In genomic region chr15:57165992-57166391, GRCh38 we compare ENCODE assay signal across 13 cellular contexts.
DNase-seq lines count a peak whose midpoint lies in the region; ATAC-seq and FAIRE-seq lines count a peak whose summit lies in the region.
"Had no signal": no experiment of that assay in that cellular context is flagged by ENCODE, and none has a peak within 500 bp of the region (broad histone marks: within the 10 kb centered on the region; RNA-seq: fewer than 3 reads in every experiment).

No MANE protein-coding gene starts in this region.

- ATAC-seq in HG03354 (IDR thresholded peaks at IDR 0.05; ENCODE audit: poor library complexity, severe bottlenecking, unreplicated experiment) (peak; percentile 62), HG03025 (IDR thresholded peaks at IDR 0.05; ENCODE audit: low FRiP score, unreplicated experiment) (no peak)
- ATAC-seq: activated T-cell treated with anti-CD3 and anti-CD28 coated beads, Interleukin-2, amount 50 U/mL, for 4 hours had no signal

- H3K4me3 Mint-ChIP-seq in activated CD4-positive, alpha-beta memory T cell treated with anti-CD3 and anti-CD28 coated beads for 36 hours = no peak overlapping the region
- H3K4me3 Mint-ChIP-seq: activated T-cell treated with anti-CD3 and anti-CD28 coated beads, Interleukin-2, amount 50 U/mL, for 4 hours; CD4-positive, CD25-positive, alpha-beta regulatory T cell had no signal

- intact Hi-C loops in activated CD4-positive, alpha-beta memory T cell treated with anti-CD3 and anti-CD28 coated beads for 36 hours (cut with micrococcal nuclease) = no loop called here

- FAIRE-seq in islet of Langerhans (lab: Jason Lieb, UNC) = peak; percentile 13

- POLR2A ChIA-PET in activated CD4-positive, alpha-beta memory T cell treated with anti-CD3 and anti-CD28 coated beads for 36 hours (lab: Charles Lee) = no interaction called here

- no peaks in the 10 kb centered on the region for H3K27me3 Mint-ChIP-seq in activated CD4-positive, alpha-beta memory T cell treated with anti-CD3 and anti-CD28 coated beads for 36 hours
- H3K27me3 Mint-ChIP-seq: CD4-positive, CD25-positive, alpha-beta regulatory T cell had no signal

- CTCF ChIA-PET in activated CD4-positive, alpha-beta memory T cell treated with anti-CD3 and anti-CD28 coated beads for 36 hours (lab: Charles Lee) = interaction anchor here (1.8 kb wide), 1 partner anchor 19 kb away, joined by 6 read pairs; no protein-coding TSS in a partner anchor

- H3K9me3 Mint-ChIP-seq in activated CD4-positive, alpha-beta memory T cell treated with anti-CD3 and anti-CD28 coated beads for 36 hours = no peaks in the 10 kb centered on the region
- H3K9me3 Mint-ChIP-seq: activated T-cell treated with anti-CD3 and anti-CD28 coated beads, Interleukin-2, amount 50 U/mL, for 4 hours; CD4-positive, CD25-positive, alpha-beta regulatory T cell had no signal

- H3K36me3 Mint-ChIP-seq in activated CD4-positive, alpha-beta memory T cell treated with anti-CD3 and anti-CD28 coated beads for 36 hours = peaks cover 21% of the 10 kb centered on the region

- no peak overlapping the region for H3K27ac Mint-ChIP-seq in activated CD4-positive, alpha-beta memory T cell treated with anti-CD3 and anti-CD28 coated beads for 36 hours

- peaks cover 2% of the 10 kb centered on the region for H3K4me1 Mint-ChIP-seq in activated CD4-positive, alpha-beta memory T cell treated with anti-CD3 and anti-CD28 coated beads for 36 hours (ENCODE audit: low read depth)

- DNase-seq in EL (peak; percentile 61), HT-29 (ENCODE audit: low spot score) (no peak), midbrain (lab: John Stamatoyannopoulos, UW) (no peak)
- peak; percentile 35 for DNase-seq in activated CD4-positive, alpha-beta memory T cell treated with anti-CD3 and anti-CD28 coated beads for 36 hours
- DNase-seq: activated CD4-positive, CD25-positive, alpha-beta regulatory T cell; activated T-cell treated with anti-CD3 and anti-CD28 coated beads, Interleukin-2, amount 50 U/mL, for 4 hours; effector memory CD4-positive, alpha-beta T cell; glutamatergic neuron; left cardiac atrium had no signal

Comparison
In these comparisons a context has a peak if more than half of its experiments do, and no peak if none do; other contexts are left out.
1. DNase-seq: peak in EL (single experiment) and activated CD4-positive, alpha-beta memory T cell treated with anti-CD3 and anti-CD28 coated beads for 36 hours (single experiment); none in HT-29 (single experiment) and midbrain (single experiment).